1 cellular context compared by ENCODE assay signal in the genomic region with DNA sequence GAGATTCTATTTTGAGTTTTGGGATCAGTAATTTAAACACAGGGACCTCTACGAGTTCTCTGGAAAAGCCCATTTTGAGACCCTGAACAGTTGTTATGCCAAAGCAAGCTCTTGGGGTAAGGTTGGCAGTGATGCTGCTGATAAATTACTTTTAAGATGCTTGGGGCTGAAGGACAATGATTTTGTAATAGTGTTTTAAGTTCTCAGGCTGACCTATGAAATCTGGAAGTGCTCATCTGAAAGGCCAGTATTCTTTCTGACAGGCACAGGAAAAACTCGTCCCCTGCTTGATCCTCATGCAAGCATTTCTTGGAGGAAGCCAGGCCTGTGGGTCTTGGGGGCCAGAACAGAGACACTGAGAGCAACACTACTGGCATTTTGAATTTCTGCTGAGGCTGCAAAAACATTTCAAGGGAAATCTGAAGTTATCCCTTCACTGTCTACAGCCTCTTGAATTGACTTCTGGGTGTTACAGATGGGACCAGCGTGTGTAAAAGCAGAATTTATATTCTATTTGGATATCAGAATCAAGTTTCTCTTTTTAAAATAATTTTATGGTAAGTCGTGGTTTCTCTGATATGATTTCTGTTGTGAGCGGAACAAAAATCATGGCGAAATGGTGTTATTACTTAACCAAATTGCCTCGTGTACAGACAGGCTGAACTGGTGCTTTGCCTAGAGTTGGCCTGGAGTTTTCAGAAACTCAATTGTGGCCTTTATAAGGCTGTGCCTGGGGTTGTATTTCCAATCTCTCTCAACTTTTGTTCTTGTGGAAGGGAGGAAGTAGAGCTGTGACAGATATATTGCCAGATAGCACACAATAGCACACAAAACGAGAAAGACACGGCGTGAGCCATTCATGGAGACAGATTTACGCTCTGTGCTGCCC.
TF ChIP-seq lines count a peak whose summit lies in the region.

No MANE protein-coding gene starts in this region.

TF ChIP-seq in H1, 55 proteins besides CTCF, POLR2A, EP300 and RAD21 (continued from another document):
- TF ChIP-seq, protein P1, sequence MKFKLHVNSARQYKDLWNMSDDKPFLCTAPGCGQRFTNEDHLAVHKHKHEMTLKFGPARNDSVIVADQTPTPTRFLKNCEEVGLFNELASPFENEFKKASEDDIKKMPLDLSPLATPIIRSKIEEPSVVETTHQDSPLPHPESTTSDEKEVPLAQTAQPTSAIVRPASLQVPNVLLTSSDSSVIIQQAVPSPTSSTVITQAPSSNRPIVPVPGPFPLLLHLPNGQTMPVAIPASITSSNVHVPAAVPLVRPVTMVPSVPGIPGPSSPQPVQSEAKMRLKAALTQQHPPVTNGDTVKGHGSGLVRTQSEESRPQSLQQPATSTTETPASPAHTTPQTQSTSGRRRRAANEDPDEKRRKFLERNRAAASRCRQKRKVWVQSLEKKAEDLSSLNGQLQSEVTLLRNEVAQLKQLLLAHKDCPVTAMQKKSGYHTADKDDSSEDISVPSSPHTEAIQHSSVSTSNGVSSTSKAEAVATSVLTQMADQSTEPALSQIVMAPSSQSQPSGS (IDR thresholded peaks at IDR 0.05; ENCODE audit: low read length) = no peak
- TF ChIP-seq SP4 (IDR thresholded peaks at IDR 0.05; ENCODE audit: low read length) (no peak), BACH1 (IDR thresholded peaks at IDR 0.05; ENCODE audit: low read length) (no peak), CBX5 (IDR thresholded peaks at IDR 0.05; ENCODE audit: low read depth, low read length) (no peak), CHD1 (IDR thresholded peaks at IDR 0.05; ENCODE audit: low read depth, low read length) (no peak), BCL11A (IDR thresholded peaks at IDR 0.05; ENCODE audit: low read depth in 2 of 2, low read length in 2 of 2) (no peak)
- TF ChIP-seq, protein P2, sequence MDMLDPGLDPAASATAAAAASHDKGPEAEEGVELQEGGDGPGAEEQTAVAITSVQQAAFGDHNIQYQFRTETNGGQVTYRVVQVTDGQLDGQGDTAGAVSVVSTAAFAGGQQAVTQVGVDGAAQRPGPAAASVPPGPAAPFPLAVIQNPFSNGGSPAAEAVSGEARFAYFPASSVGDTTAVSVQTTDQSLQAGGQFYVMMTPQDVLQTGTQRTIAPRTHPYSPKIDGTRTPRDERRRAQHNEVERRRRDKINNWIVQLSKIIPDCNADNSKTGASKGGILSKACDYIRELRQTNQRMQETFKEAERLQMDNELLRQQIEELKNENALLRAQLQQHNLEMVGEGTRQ (IDR thresholded peaks at IDR 0.05; ENCODE audit: low read length) = no peak
TF ChIP-seq in H1: peak in this region for 1.
